Comparison of ENCODE assay signal across 12 cellular contexts in the genomic region with DNA sequence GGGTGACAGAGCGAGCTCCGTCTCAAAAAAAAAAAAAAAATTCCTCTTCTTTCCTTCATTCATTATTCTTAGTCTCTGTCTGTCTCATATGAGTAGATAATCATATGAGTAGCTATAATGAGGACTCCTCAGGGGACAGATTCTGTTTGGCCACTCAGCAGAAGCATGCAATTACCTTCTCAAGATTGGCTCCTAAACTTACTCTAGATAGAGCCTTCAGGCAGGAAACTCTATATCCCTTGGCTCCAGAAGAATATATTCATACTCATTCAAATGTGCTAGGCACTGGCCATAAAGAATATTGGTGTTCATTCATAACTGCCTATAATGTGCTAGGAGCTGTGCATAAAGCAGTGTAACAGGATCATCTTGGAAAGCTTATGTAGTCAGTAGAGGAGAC. TPM values are rescaled to one million over a fixed set of nuclear protein-coding genes. Genes with fewer than 3 reads are reported as not detected.
DNase-seq lines count a peak whose midpoint lies in the region; ATAC-seq and TF ChIP-seq lines count a peak whose summit lies in the region.
"Had no signal": no experiment of that assay in that cellular context is flagged by ENCODE, and none has a peak within 500 bp of the region (broad histone marks: within the 10 kb centered on the region; RNA-seq: fewer than 3 reads in every experiment).

No MANE protein-coding gene starts in this region.

- H3K36me3 ChIP-seq in SJSA1, result peaks cover 66% of the 10 kb centered on the region
- H3K36me3 ChIP-seq in esophagus muscularis mucosa, result peaks cover 0 to 50% (median 38%) of the 10 kb centered on the region in 4 donors
- peaks cover 6 to 34% (median 29%) of the 10 kb centered on the region in 5 donors for H3K36me3 ChIP-seq in subcutaneous abdominal adipose tissue (ENCODE audit: control insufficient read depth in 5 of 5, insufficient read depth in 5 of 5, low read length in 5 of 5)
- H3K36me3 ChIP-seq: uterus had no signal

- ATAC-seq in foreskin keratinocyte, result no peak

- TF ChIP-seq POLR2A in esophagus muscularis mucosa (IDR thresholded peaks at IDR 0.05; ENCODE audit: low read depth), result no peak

- H3K27ac Mint-ChIP-seq in activated naive CD4-positive, alpha-beta T cell treated with anti-CD3 and anti-CD28 coated beads, Interleukin-2, amount 50 U/mL, for 24 hours, result peak overlapping the region; percentile 85

- no peak for DNase-seq in activated naive CD4-positive, alpha-beta T cell (lab: John Stamatoyannopoulos, UW)
- no peak for DNase-seq in SJSA1 (ENCODE audit: low read depth in 1 of 2, low spot score in 2 of 2)
- no peak for DNase-seq in esophagus muscularis mucosa (ENCODE audit: extremely low spot score)
- DNase-seq in foreskin keratinocyte, result no peak
- no peak for DNase-seq in NCI-H524 (lab: John Stamatoyannopoulos, UW)
- DNase-seq in NCI-H2029 (lab: John Stamatoyannopoulos, UW), result no peak
- DNase-seq: NCI-H187 treated with DMSO at 0.1 percent for 48 hours, uterus had no signal

- H3K4me3 ChIP-seq in SJSA1 (no peak overlapping the region), esophagus muscularis mucosa (no peak overlapping the region), subcutaneous abdominal adipose tissue (ENCODE audit: low read depth in 1 of 5, low read length in 5 of 5) (no peak overlapping the region)
- H3K4me3 ChIP-seq: uterus had no signal

- peaks cover 18% of the 10 kb centered on the region for H3K36me3 Mint-ChIP-seq in activated naive CD4-positive, alpha-beta T cell treated with anti-CD3 and anti-CD28 coated beads, Interleukin-2, amount 50 U/mL, for 24 hours

- H3K27me3 Mint-ChIP-seq in activated naive CD4-positive, alpha-beta T cell treated with anti-CD3 and anti-CD28 coated beads, Interleukin-2, amount 50 U/mL, for 24 hours, result no peaks in the 10 kb centered on the region

- intact Hi-C loops in esophagus muscularis mucosa (cut with DNase I), result no loop called here

- TF ChIP-seq CTCF in esophagus muscularis mucosa (IDR thresholded peaks at IDR 0.05), result no peak
- no peak for TF ChIP-seq CTCF in foreskin keratinocyte (conservative IDR thresholded peaks at IDR 0.05)

- H3K4me1 ChIP-seq in SJSA1 (replicated peaks) (peaks cover 40% of the 10 kb centered on the region), esophagus muscularis mucosa (peaks cover 19 to 26% (median 24%) of the 10 kb centered on the region in 4 donors), subcutaneous abdominal adipose tissue (ENCODE audit: control insufficient read depth in 5 of 5, insufficient read depth in 5 of 5, low read length in 5 of 5) (peaks cover 6 to 39% (median 26%) of the 10 kb centered on the region in 5 donors), foreskin keratinocyte (peaks cover 27% of the 10 kb centered on the region)
- H3K4me1 ChIP-seq: uterus had no signal

- H3K9me3 Mint-ChIP-seq in activated naive CD4-positive, alpha-beta T cell treated with anti-CD3 and anti-CD28 coated beads, Interleukin-2, amount 50 U/mL, for 24 hours, result no peaks in the 10 kb centered on the region

- peak overlapping the region; percentile 45 for H3K4me3 Mint-ChIP-seq in activated naive CD4-positive, alpha-beta T cell treated with anti-CD3 and anti-CD28 coated beads, Interleukin-2, amount 50 U/mL, for 24 hours

- H3K4me1 Mint-ChIP-seq in activated naive CD4-positive, alpha-beta T cell treated with anti-CD3 and anti-CD28 coated beads, Interleukin-2, amount 50 U/mL, for 24 hours, result peaks cover 37% of the 10 kb centered on the region

- H3K9ac ChIP-seq in subcutaneous abdominal adipose tissue (ENCODE audit: low read length in 5 of 5), result no peak overlapping the region

- no peak for TF ChIP-seq EP300 in esophagus muscularis mucosa (IDR thresholded peaks at IDR 0.05)

- WGBS in esophagus muscularis mucosa, result 75% methylated on average over 2 of the region's 2 CpGs

- H3K27ac ChIP-seq in SJSA1 (peak overlapping the region; percentile 94), esophagus muscularis mucosa (replicated peaks in 1 of 4) (peak overlapping the region in 3 of 4 donors; percentile 11 to 100 (median 96)), subcutaneous abdominal adipose tissue (ENCODE audit: low read depth, low read length) (peak overlapping the region; percentile 94), foreskin keratinocyte (no peak overlapping the region)
- H3K27ac ChIP-seq: BLaER1 treated with 17β-estradiol and CSF1 and Interleukin-3, amounts not matched to agents 10 nM and 100 nM; HL-60; uterus had no signal

- H3K27me3 ChIP-seq in SJSA1 (replicated peaks) (no peaks in the 10 kb centered on the region), esophagus muscularis mucosa (no peaks in the 10 kb centered on the region), subcutaneous abdominal adipose tissue (ENCODE audit: control insufficient read depth in 5 of 5, insufficient read depth in 4 of 5, low read length in 5 of 5) (no peaks in the 10 kb centered on the region), foreskin keratinocyte (no peaks in the 10 kb centered on the region)
- H3K27me3 ChIP-seq: BLaER1 treated with 17β-estradiol and CSF1 and Interleukin-3, amounts not matched to agents 10 nM and 100 nM; uterus had no signal

- H3K9me3 ChIP-seq in SJSA1 (replicated peaks), result no peaks in the 10 kb centered on the region
- no peaks in the 10 kb centered on the region for H3K9me3 ChIP-seq in esophagus muscularis mucosa
- no peaks in the 10 kb centered on the region for H3K9me3 ChIP-seq in subcutaneous abdominal adipose tissue (ENCODE audit: control insufficient read depth in 5 of 5, low read length in 5 of 5)
- H3K9me3 ChIP-seq: BLaER1 treated with 17β-estradiol and CSF1 and Interleukin-3, amounts not matched to agents 10 nM and 100 nM; uterus had no signal

RNA-seq across cellular contexts. Expression of gene ACAT2, which starts 2.2 kb away (rescaled TPM):
- 81.8 and 120 TPM in 2 replicates for total RNA-seq in SJSA1 (2014; rRNA removed; shearing (Covaris generic))
- 1 to 10 TPM; 4.7 to 9.1 (median 6.9) TPM for total RNA-seq in esophagus muscularis mucosa
- total RNA-seq in foreskin keratinocyte, result 284 and 366 TPM in 2 replicates
- 208 and 296 TPM in 2 replicates for polyA plus RNA-seq in foreskin keratinocyte

RNA-seq across cellular contexts. Expression of gene TCP1, which starts 29.8 kb away (rescaled TPM):
- total RNA-seq in SJSA1 (2014; rRNA removed; shearing (Covaris generic)), result 408 and 422 TPM in 2 replicates
- total RNA-seq in esophagus muscularis mucosa, result 100 to 1,000 TPM; 103 to 140 (median 121) TPM
- 245 and 272 TPM in 2 replicates for total RNA-seq in foreskin keratinocyte
- polyA plus RNA-seq in foreskin keratinocyte, result 203 and 242 TPM in 2 replicates

RNA-seq across cellular contexts. Expression of gene MRPL18, which starts 30.6 kb away (rescaled TPM):
- total RNA-seq in SJSA1 (2014; rRNA removed; shearing (Covaris generic)), result 154 and 179 TPM in 2 replicates
- total RNA-seq in esophagus muscularis mucosa, result 10 to 100 TPM; 63.3 to 92.9 (median 69.2) TPM
- 99.2 and 104 TPM in 2 replicates for total RNA-seq in foreskin keratinocyte
- polyA plus RNA-seq in foreskin keratinocyte, result 122 and 131 TPM in 2 replicates

RNA-seq across cellular contexts. Expression of gene WTAP, which starts 32.3 kb away (rescaled TPM):
- 91.4 and 111 TPM in 2 replicates for total RNA-seq in SJSA1 (2014; rRNA removed; shearing (Covaris generic))
- total RNA-seq in esophagus muscularis mucosa (10 to 100 TPM; 62.7 to 96.9 (median 75.3) TPM), foreskin keratinocyte (88.3 and 100 TPM in 2 replicates)
- polyA plus RNA-seq in foreskin keratinocyte, result 60.2 and 74.5 TPM in 2 replicates

RNA-seq across cellular contexts. Expression of gene PNLDC1, which starts 40.4 kb away (rescaled TPM):
- not detected in 2 replicates for total RNA-seq in SJSA1 (2014; rRNA removed; shearing (Covaris generic))
- total RNA-seq in esophagus muscularis mucosa (under 1 TPM in 1 of 4 donors, not detected in 3; 0.23 TPM), foreskin keratinocyte (0.07 and 0.75 TPM in 2 replicates)
- 0.03 and 0.66 TPM in 2 replicates for polyA plus RNA-seq in foreskin keratinocyte
